Comparison of ENCODE assay signal across 1 cellular context in genomic region chr5:65199988-65200668, GRCh38.
TF ChIP-seq lines count a peak whose summit lies in the region.

No MANE protein-coding gene starts in this region.

TF ChIP-seq in endothelial cell of umbilical vein, 7 proteins besides CTCF, POLR2A, EP300 and RAD21 (continued from another document):
- no peak for TF ChIP-seq MAX (IDR thresholded peaks at IDR 0.05; ENCODE audit: insufficient read depth, insufficient read length)
- no peak for TF ChIP-seq MYC (IDR thresholded peaks at IDR 0.05; ENCODE audit: low read depth, low read length)
TF ChIP-seq in endothelial cell of umbilical vein: peak in this region for 0.
